Comparison of ENCODE assay signal across 24 cellular contexts in genomic region chr5:175896641-175897040, GRCh38. TPM values are rescaled to one million over a fixed set of nuclear protein-coding genes. Genes with fewer than 3 reads are reported as not detected.
"Had no signal": no experiment of that assay in that cellular context is flagged by ENCODE, and none has a peak within 500 bp of the region (broad histone marks: within the 10 kb centered on the region; RNA-seq: fewer than 3 reads in every experiment).

No MANE protein-coding gene starts in this region.

- H3K36me3 ChIP-seq: ascending aorta, WERI-Rb-1 had no signal

- H3K9me3 Mint-ChIP-seq: activated naive CD4-positive, alpha-beta T cell treated with anti-CD3 and anti-CD28 coated beads, Interleukin-2, amount 50 U/mL, for 72 hours; activated naive CD8-positive, alpha-beta T cell treated with anti-CD3 and anti-CD28 coated beads, Interleukin-2, amount 50 U/mL, for 24 hours; activated T-cell treated with anti-CD3 and anti-CD28 coated beads, Interleukin-2, amount 50 U/mL, for 72 hours; T-cell had no signal

- H3K9me3 ChIP-seq: ascending aorta, body of pancreas had no signal

- ATAC-seq: activated naive CD8-positive, alpha-beta T cell treated with anti-CD3 and anti-CD28 coated beads, Interleukin-2, amount 50 U/mL, for 24 hours; body of pancreas had no signal

- H3K27me3 ChIP-seq: ascending aorta, body of pancreas had no signal

- H3K36me3 Mint-ChIP-seq: activated naive CD4-positive, alpha-beta T cell treated with anti-CD3 and anti-CD28 coated beads, Interleukin-2, amount 50 U/mL, for 72 hours had no signal

- H3K4me3 Mint-ChIP-seq: activated CD4-positive, alpha-beta T cell treated with anti-CD3 and anti-CD28 coated beads for 36 hours; activated naive CD8-positive, alpha-beta T cell treated with anti-CD3 and anti-CD28 coated beads, Interleukin-2, amount 50 U/mL, for 24 hours had no signal

- H3K4me1 ChIP-seq: ascending aorta, body of pancreas had no signal

- H3K27me3 Mint-ChIP-seq: activated CD4-positive, alpha-beta T cell treated with anti-CD3 and anti-CD28 coated beads for 36 hours; T-cell had no signal

- H3K27ac ChIP-seq: ascending aorta, body of pancreas had no signal

- H3K27ac Mint-ChIP-seq: activated CD4-positive, alpha-beta T cell treated with anti-CD3 and anti-CD28 coated beads for 36 hours; activated naive CD8-positive, alpha-beta T cell treated with anti-CD3 and anti-CD28 coated beads, Interleukin-2, amount 50 U/mL, for 24 hours; activated T-cell treated with anti-CD3 and anti-CD28 coated beads, Interleukin-2, amount 50 U/mL, for 72 hours; T-cell had no signal

- DNase-seq: activated CD4-positive, alpha-beta T cell treated with anti-CD3 and anti-CD28 coated beads for 36 hours; activated CD8-positive, alpha-beta memory T cell treated with anti-CD3 and anti-CD28 coated beads, Interleukin-2, amount 50 U/mL, for 4 hours; activated naive CD8-positive, alpha-beta T cell treated with anti-CD3 and anti-CD28 coated beads, Interleukin-2, amount 50 U/mL, for 24 hours; activated T-cell treated with anti-CD3 and anti-CD28 coated beads, Interleukin-2, amount 50 U/mL, for 72 hours; amniotic stem cell; body of pancreas; central memory CD4-positive, alpha-beta T cell; NCI-H1105 treated with DMSO at 0.1 percent for 48 hours; NCI-H1436 treated with DMSO at 0.1 percent for 48 hours; NCI-H187; NCI-H2081; NCI-H510A treated with DMSO at 0.1 percent for 48 hours; NK-92 treated with Interleukin-12 subunit alpha and Interleukin-12 subunit beta, amount 100 ng/mL, for 24 hours; OCI-M1; SHP77 treated with DMSO at 0.1 percent for 48 hours; T-cell; WERI-Rb-1 had no signal

- H3K4me3 ChIP-seq: ascending aorta, body of pancreas had no signal

RNA-seq across cellular contexts. Expression of gene CPLX2, which starts 25.3 kb away (rescaled TPM):
- total RNA-seq: activated CD4-positive, alpha-beta T cell treated with anti-CD3 and anti-CD28 coated beads for 36 hours; activated CD8-positive, alpha-beta memory T cell treated with anti-CD3 and anti-CD28 coated beads for 36 hours; activated naive CD4-positive, alpha-beta T cell treated with anti-CD3 and anti-CD28 coated beads, Interleukin-2, amount 50 U/mL, for 72 hours; activated T-cell treated with anti-CD3 and anti-CD28 coated beads, Interleukin-2, amount 50 U/mL, for 72 hours; ascending aorta; bronchial epithelial cell; chondrocyte; SK-MEL-5; T-cell; T-helper 2 cell treated with Interferon-gamma antibody and Interleukin-4, amounts not matched to agents 100 ng/mL and 5 ng/mL, for 36 hours had no signal
